In the genomic region with DNA sequence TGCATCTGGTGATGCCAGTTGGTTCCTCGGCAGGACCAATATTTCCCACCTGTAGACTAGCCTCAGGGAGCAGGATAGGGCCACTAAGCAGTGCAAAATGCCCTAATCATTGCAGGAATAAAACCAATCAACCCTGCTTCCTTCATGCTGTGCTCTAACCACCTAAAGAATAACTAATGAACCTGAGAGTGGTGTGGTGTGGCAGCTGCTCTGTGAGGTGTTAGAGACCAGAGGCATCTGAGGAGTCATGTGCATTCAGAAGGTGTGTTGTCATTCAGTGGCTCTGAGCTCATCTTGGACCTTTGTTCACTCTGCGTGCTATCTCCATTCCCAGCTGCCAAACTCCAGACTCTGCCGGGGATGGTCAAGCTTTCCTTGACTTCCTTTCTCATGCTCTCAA, we compare ENCODE assay signal across 2 cellular contexts.
TF ChIP-seq lines count a peak whose summit lies in the region.

No MANE protein-coding gene starts in this region.

TF ChIP-seq in HepG2, 621 proteins besides CTCF, POLR2A, EP300 and RAD21:
- TF ChIP-seq MAZ (IDR thresholded peaks at IDR 0.05; ENCODE audit: borderline replicate concordance, low read depth, low read length) (0 out of 2 replicates have a peak, but pooled peaks have one; percentile 21), MAZ (CRISPR knock-in tag; IDR thresholded peaks at IDR 0.05; ENCODE audit: low read depth) (no peak), KIAA2018 (CRISPR knock-in tag; IDR thresholded peaks at IDR 0.05; ENCODE audit: borderline replicate concordance) (no peak)

TF ChIP-seq in H1, 55 proteins besides CTCF, POLR2A, EP300 and RAD21:
- TF ChIP-seq CEBPB (IDR thresholded peaks at IDR 0.05; ENCODE audit: low read depth, low read length) (no peak), KDM4A (IDR thresholded peaks at IDR 0.05; ENCODE audit: low read depth, low read length, severe bottlenecking) (no peak), TCF12 (IDR thresholded peaks at IDR 0.05; ENCODE audit: low read depth, low read length) (0 out of 2 replicates have a peak, but pooled peaks have one; percentile 46), KDM1A (IDR thresholded peaks at IDR 0.05; ENCODE audit: borderline replicate concordance, low read length) (no peak)
- TF ChIP-seq, protein P1, sequence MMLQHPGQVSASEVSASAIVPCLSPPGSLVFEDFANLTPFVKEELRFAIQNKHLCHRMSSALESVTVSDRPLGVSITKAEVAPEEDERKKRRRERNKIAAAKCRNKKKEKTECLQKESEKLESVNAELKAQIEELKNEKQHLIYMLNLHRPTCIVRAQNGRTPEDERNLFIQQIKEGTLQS (IDR thresholded peaks at IDR 0.05; ENCODE audit: insufficient read depth, low read depth, low read length) = no peak
